In the genomic region with DNA sequence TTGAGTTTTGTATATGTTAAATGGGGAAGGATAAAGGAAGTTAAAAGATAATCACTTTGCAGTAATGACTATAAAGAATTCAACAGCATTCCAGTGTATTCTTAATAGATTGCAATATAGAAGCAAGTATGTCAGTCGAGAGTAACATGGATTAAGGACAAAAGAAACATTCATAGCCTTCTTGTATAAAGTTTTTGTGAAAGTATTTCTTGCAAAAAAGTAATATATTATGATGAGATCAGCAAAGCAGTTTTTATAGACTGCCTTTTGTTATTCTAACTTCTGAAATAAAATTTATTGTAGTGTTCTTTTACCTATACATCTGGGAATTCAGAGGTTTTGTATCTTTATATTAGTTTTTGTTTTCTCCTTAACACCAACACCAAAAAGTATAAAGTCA, we compare ENCODE assay signal across 22 cellular contexts.
"Had no signal": no experiment of that assay in that cellular context is flagged by ENCODE, and none has a peak within 500 bp of the region (broad histone marks: within the 10 kb centered on the region; RNA-seq: fewer than 3 reads in every experiment).

No MANE protein-coding gene starts in this region.

- FAIRE-seq: K562, RCC 7860 had no signal

- ATAC-seq: K562 had no signal

- H3K27ac Mint-ChIP-seq: IgD-negative memory B cell had no signal

- DNase-seq: Kasumi-1, MM.1S, NCI-H1092 treated with DMSO at 0.1 percent for 48 hours, NCI-H1436, NCI-H187, NCI-H2029, NCI-H2081 treated with DMSO at 0.1 percent for 48 hours, NCI-H2171, NCI-H226, NCI-H446, NCI-H510A, NCI-H524 treated with DMSO at 0.1 percent for 48 hours, NCI-H69, NCI-H774, Right ventricle myocardium superior, RPMI8226, SIG-M5, SK-N-SH, SW 1271 had no signal

- H3K27me3 Mint-ChIP-seq: IgD-negative memory B cell had no signal

- H3K4me3 Mint-ChIP-seq: IgD-negative memory B cell had no signal
